17 cellular contexts compared by ENCODE assay signal in genomic region chr1:216562383-216562782, GRCh38.
A peak's percentile ranks its signal among the peaks of the same experiment; 100 is the strongest.
DNase-seq lines count a peak whose midpoint lies in the region; ATAC-seq and TF ChIP-seq lines count a peak whose summit lies in the region.
"Had no signal": no experiment of that assay in that cellular context is flagged by ENCODE, and none has a peak within 500 bp of the region (broad histone marks: within the 10 kb centered on the region; RNA-seq: fewer than 3 reads in every experiment).

No MANE protein-coding gene starts in this region.

- intact Hi-C loops in IMR-90 (cut with micrococcal nuclease), result loop anchor here (5.0 kb wide), 1 partner anchor 740 kb away; no protein-coding TSS in a partner anchor

- no peak overlapping the region for H3K4me2 ChIP-seq in IMR-90 (ENCODE audit: low read depth, low read length)

- no peak overlapping the region for H3K18ac ChIP-seq in IMR-90 (ENCODE audit: low read depth, low read length)

- no peak overlapping the region for H2BK15ac ChIP-seq in IMR-90 (ENCODE audit: low read depth, low read length)

- no peak overlapping the region for H3K9ac ChIP-seq in IMR-90 (ENCODE audit: low read depth, low read length)

- no peak overlapping the region for H3K14ac ChIP-seq in IMR-90 (replicated peaks; ENCODE audit: low read depth, low read length)

- H3K56ac ChIP-seq in IMR-90 (ENCODE audit: extremely low read depth, insufficient read depth, low read length), result no peak overlapping the region; the same call in 1 of the 2 replicates

- H3K79me1 ChIP-seq in IMR-90 (ENCODE audit: low read depth in 1 of 2, low read length in 2 of 2), result no peaks in the 10 kb centered on the region

- H3K9me3 ChIP-seq in IMR-90 (ENCODE audit: control insufficient read depth, insufficient read depth, low read length), result no peaks in the 10 kb centered on the region
- H3K9me3 ChIP-seq: body of pancreas, MG63, transverse colon had no signal

- ATAC-seq in IMR-90 (ENCODE audit: low read depth), result no peak
- no peak for ATAC-seq in GM18498 (IDR thresholded peaks at IDR 0.05; ENCODE audit: unreplicated experiment)
- no peak for ATAC-seq in HG03469 (IDR thresholded peaks at IDR 0.05; ENCODE audit: unreplicated experiment)
- ATAC-seq: body of pancreas, sciatic nerve had no signal

- H3K27me3 ChIP-seq in IMR-90 (ENCODE audit: control insufficient read depth, insufficient read depth, low read length) (no peaks in the 10 kb centered on the region), brain microvascular endothelial cell (replicated peaks) (no peaks in the 10 kb centered on the region)
- H3K27me3 ChIP-seq: body of pancreas, MG63, transverse colon had no signal

- no peak overlapping the region for H2AK5ac ChIP-seq in IMR-90 (ENCODE audit: low read depth, low read length)

- H3K4me3 ChIP-seq in IMR-90 (ENCODE audit: insufficient read depth, low read depth, low read length), result no peak overlapping the region
- no peak overlapping the region for H3K4me3 ChIP-seq in brain microvascular endothelial cell (ENCODE audit: low read depth, low read length)
- H3K4me3 ChIP-seq in retinal pigment epithelial cell (ENCODE audit: low read length), result no peak overlapping the region
- H3K4me3 ChIP-seq: body of pancreas, lung, MG63, SK-N-MC, transverse colon had no signal

- dilution Hi-C loops in IMR-90 (cut with HindIII; ENCODE audit: low sequenced_read_pairs, unreplicated experiment), result no loop called here

- H3K9me1 ChIP-seq in IMR-90 (ENCODE audit: insufficient read depth, low read length), result no peaks in the 10 kb centered on the region

- H3K27ac ChIP-seq in IMR-90 (ENCODE audit: insufficient read depth, low read length) (no peak overlapping the region), brain microvascular endothelial cell (no peak overlapping the region)
- H3K27ac ChIP-seq: 22Rv1, body of pancreas, SK-N-MC, transverse colon had no signal

- H3K36me3 ChIP-seq in IMR-90 (ENCODE audit: control insufficient read depth, insufficient read depth, low read length), result no peaks in the 10 kb centered on the region
- H3K36me3 ChIP-seq in brain microvascular endothelial cell (replicated peaks), result no peaks in the 10 kb centered on the region
- H3K36me3 ChIP-seq: MG63, transverse colon had no signal

- no peak for TF ChIP-seq POLR2A in IMR-90 (IDR thresholded peaks at IDR 0.05; ENCODE audit: low read depth, low read length)

- WGBS in IMR-90 (ENCODE audit: extremely low coverage in 2 of 2, insufficient read length in 1 of 2), 2 experiments, result no CpG with 5 or more reads among the region's 3 CpGs

- no peaks in the 10 kb centered on the region for H4K20me1 ChIP-seq in IMR-90 (ENCODE audit: insufficient read depth, low read length)

- DNase-seq in NCI-H1092 treated with DMSO at 0.1 percent for 48 hours (lab: John Stamatoyannopoulos, UW), result peak; percentile 24
- DNase-seq in NCI-H1092 (lab: John Stamatoyannopoulos, UW), result no peak
- DNase-seq in IMR-90, result peak; percentile 1
- no peak for DNase-seq in brain microvascular endothelial cell
- no peak for DNase-seq in retinal pigment epithelial cell (ENCODE audit: low read depth)
- no peak for DNase-seq in medulla oblongata (ENCODE audit: extremely low spot score)
- DNase-seq: body of pancreas; MG63; NCI-H2171 treated with DMSO at 0.1 percent for 48 hours; stimulated activated CD4-positive, alpha-beta T cell treated with anti-CD3 and anti-CD28 coated beads, Interleukin-4, amount 100 ng/mL, for 24 hours; transverse colon had no signal

- CTCF ChIA-PET in IMR-90 (lab: Yijun Ruan, JAX), result interaction anchor here (1.4 kb wide), 1 partner anchor 341 kb away, joined by 4 read pairs; no protein-coding TSS in a partner anchor

- peak; percentile 40 for TF ChIP-seq RAD21 in IMR-90 (IDR thresholded peaks at IDR 0.05; ENCODE audit: low read length)

- H4K8ac ChIP-seq in IMR-90 (ENCODE audit: low read depth in 2 of 2, low read length in 2 of 2), result no peak overlapping the region

- H4K5ac ChIP-seq in IMR-90 (ENCODE audit: low read depth, low read length), result 0 out of 2 replicates have a peak overlapping the region, but pooled peaks have one; percentile 20

- no peaks in the 10 kb centered on the region for H3K4me1 ChIP-seq in IMR-90 (ENCODE audit: control insufficient read depth, insufficient read depth, low read length)
- H3K4me1 ChIP-seq: body of pancreas, transverse colon had no signal

- no peak overlapping the region for H2AK9ac ChIP-seq in IMR-90 (replicated peaks; ENCODE audit: low read depth, low read length, poor library complexity)

- H2BK120ac ChIP-seq in IMR-90 (ENCODE audit: low read depth, low read length), result no peak overlapping the region; the same call in 1 of the 2 replicates

- H3K23ac ChIP-seq in IMR-90 (ENCODE audit: low read depth, low read length), result no peak overlapping the region

- BruUV-seq in IMR-90 (replicated peaks; lab: Mats Ljungman, UMichigan), result no TSS peak

- H4K91ac ChIP-seq in IMR-90 (ENCODE audit: insufficient read depth, low read depth, low read length), result no peak overlapping the region

- H3K4ac ChIP-seq in IMR-90 (ENCODE audit: low read depth, low read length), result no peak overlapping the region

- H2BK5ac ChIP-seq in IMR-90 (ENCODE audit: low read depth, low read length, poor library complexity, severe bottlenecking), result no peak overlapping the region

- POLR2A ChIA-PET in IMR-90 (lab: Charles Lee; ENCODE audit: unreplicated experiment), result no interaction called here

- in situ Hi-C loops in IMR-90 (cut with MboI; ENCODE audit: low sequenced_read_pairs), result loop anchor here (25.0 kb wide), 1 partner anchor 575 kb away; no protein-coding TSS in a partner anchor
- in situ Hi-C loops in brain microvascular endothelial cell (cut with HindIII; ENCODE audit: low pct_ligation_motif_present, low sequenced_read_pairs), result no loop called here

- peak; percentile 31 for TF ChIP-seq CTCF in IMR-90 (conservative IDR thresholded peaks at IDR 0.05; ENCODE audit: low read depth, low read length)
- peak; percentile 39 for TF ChIP-seq CTCF in brain microvascular endothelial cell (IDR thresholded peaks at IDR 0.05; ENCODE audit: low read depth, low read length, missing control alignments)
- TF ChIP-seq CTCF in retinal pigment epithelial cell (conservative IDR thresholded peaks at IDR 0.05; ENCODE audit: low read depth, low read length), result peak; percentile 13

- H2AFZ ChIP-seq in IMR-90 (replicated peaks; ENCODE audit: low read length, poor library complexity), result no peak overlapping the region

- peak overlapping the region; percentile 64 for H2BK20ac ChIP-seq in IMR-90 (ENCODE audit: low read depth, low read length)

TF ChIP-seq in IMR-90, 13 proteins besides CTCF, POLR2A, EP300 and RAD21:
- TF ChIP-seq BHLHE40 (IDR thresholded peaks at IDR 0.05; ENCODE audit: low read depth, low read length), result no peak
- no peak for TF ChIP-seq RCOR1 (IDR thresholded peaks at IDR 0.05; ENCODE audit: insufficient replicate concordance, low read length)

Comparison
In these comparisons a context has a peak if more than half of its experiments do, and no peak if none do; other contexts are left out.
1. DNase-seq: peak in NCI-H1092 treated with DMSO at 0.1 percent for 48 hours (single experiment) and IMR-90 (single experiment); none in NCI-H1092 (single experiment), brain microvascular endothelial cell (single experiment), retinal pigment epithelial cell (single experiment) and medulla oblongata (single experiment).
2. Peak in every context shown above with its lines, with median percentiles within 50 percentile points of each other: CTCF ChIP-seq.